21 cellular contexts compared by ENCODE assay signal in the genomic region with DNA sequence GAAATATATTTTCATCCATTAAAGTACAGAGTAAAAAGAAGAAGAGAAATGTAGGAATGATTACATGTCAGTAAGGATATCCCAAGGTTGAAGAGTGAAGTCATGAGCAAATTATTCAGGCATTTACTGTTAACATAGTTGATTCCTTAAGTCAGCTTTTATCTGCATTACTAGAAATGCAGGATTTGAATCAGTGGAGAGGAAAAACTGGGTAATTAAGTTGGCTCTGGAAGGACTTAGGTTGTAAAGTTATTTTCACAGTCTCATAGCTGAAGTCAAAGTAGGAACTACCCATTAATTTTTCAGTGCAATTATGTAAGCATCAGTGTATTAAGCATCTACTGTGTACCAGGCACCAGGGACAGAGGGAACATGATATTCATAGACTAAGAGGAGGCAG. TPM values are rescaled to one million over a fixed set of nuclear protein-coding genes. Genes with fewer than 3 reads are reported as not detected.
DNase-seq lines count a peak whose midpoint lies in the region; ATAC-seq, FAIRE-seq and TF ChIP-seq lines count a peak whose summit lies in the region.
"Had no signal": no experiment of that assay in that cellular context is flagged by ENCODE, and none has a peak within 500 bp of the region (broad histone marks: within the 10 kb centered on the region; RNA-seq: fewer than 3 reads in every experiment).

No MANE protein-coding gene starts in this region.

- H3K23ac ChIP-seq in mesendoderm (ENCODE audit: low read length) = no peak overlapping the region

- H3K9me3 ChIP-seq in HEK293 (ENCODE audit: control insufficient read depth, insufficient read depth, low read depth, low read length) (no peaks in the 10 kb centered on the region), small intestine (ENCODE audit: control insufficient read depth, low read depth) (no peaks in the 10 kb centered on the region), esophagus muscularis mucosa (no peaks in the 10 kb centered on the region), testis (no peaks in the 10 kb centered on the region)
- H3K9me3 ChIP-seq: gastroesophageal sphincter had no signal

- H3K18ac ChIP-seq in mesendoderm (ENCODE audit: low read length) = no peak overlapping the region

- H2BK5ac ChIP-seq in mesendoderm (ENCODE audit: low read length) = no peak overlapping the region

- peaks cover 25% of the 10 kb centered on the region for H3K79me2 ChIP-seq in mesendoderm (ENCODE audit: control insufficient read depth, insufficient read depth, low read length)

- POLR2A ChIA-PET in HEK293 (lab: Yijun Ruan, JAX) = interaction anchor here (2.4 kb wide), 1 partner anchor 27 kb away, joined by 6 read pairs; the partner anchor contains the start of genes CFAP61 and CRNKL1

- no peaks in the 10 kb centered on the region for H3K27me3 ChIP-seq in mesendoderm (ENCODE audit: insufficient read depth, low read length, poor library complexity)
- no peaks in the 10 kb centered on the region for H3K27me3 ChIP-seq in small intestine (ENCODE audit: control insufficient read depth in 2 of 2, insufficient read depth in 2 of 2, low read length in 2 of 2)
- H3K27me3 ChIP-seq in esophagus muscularis mucosa = no peaks in the 10 kb centered on the region
- no peaks in the 10 kb centered on the region for H3K27me3 ChIP-seq in testis
- H3K27me3 ChIP-seq: gastroesophageal sphincter had no signal

- peaks cover 15% of the 10 kb centered on the region for H3K36me3 Mint-ChIP-seq in central memory CD8-positive, alpha-beta T cell (ENCODE audit: insufficient read depth)

- peak; percentile 42 for DNase-seq in AG10803 (ENCODE audit: low read depth)
- no peak for DNase-seq in central memory CD8-positive, alpha-beta T cell (ENCODE audit: low spot score in 2 of 2)
- DNase-seq in mesendoderm = peak; percentile 59
- DNase-seq in small intestine = no peak
- no peak for DNase-seq in esophagus muscularis mucosa (ENCODE audit: extremely low spot score)
- no peak for DNase-seq in RPMI8226
- DNase-seq in testis = no peak
- DNase-seq: activated CD4-positive, alpha-beta T cell treated with anti-CD3 and anti-CD28 coated beads, Interleukin-2, amount 50 U/mL, for 1 hour; activated gamma-delta T cell treated with Interleukin-2 at 50 U/mL for 16 hours; C1 segment of cervical spinal cord; H7; NCI-H1105 treated with DMSO at 0.1 percent for 48 hours; NK-92 treated with Interleukin-12 subunit alpha and Interleukin-12 subunit beta, amount 100 ng/mL, for 24 hours; nucleus accumbens; SHP77 treated with DMSO at 0.1 percent for 48 hours; stimulated activated naive CD8-positive, alpha-beta T cell treated with anti-CD3 and anti-CD28 coated beads, Interleukin-15, Interleukin-2, amounts not matched to agents 100 U/mL and 50 U/mL, for 24 hours had no signal

- TF ChIP-seq EP300 in esophagus muscularis mucosa (IDR thresholded peaks at IDR 0.05) = no peak

- TF ChIP-seq CTCF in AG10803 (conservative IDR thresholded peaks at IDR 0.05; ENCODE audit: low read length) (no peak), HEK293 (tag by site-specific recombination; IDR thresholded peaks at IDR 0.05) (no peak), esophagus muscularis mucosa (IDR thresholded peaks at IDR 0.05) (no peak), testis (IDR thresholded peaks at IDR 0.05) (no peak)

- no peaks in the 10 kb centered on the region for H3K9me3 Mint-ChIP-seq in central memory CD8-positive, alpha-beta T cell

- no peaks in the 10 kb centered on the region for H3K27me3 Mint-ChIP-seq in central memory CD8-positive, alpha-beta T cell

- peaks cover 39% of the 10 kb centered on the region for H3K4me1 Mint-ChIP-seq in central memory CD8-positive, alpha-beta T cell

- no peak overlapping the region for H3K4me3 Mint-ChIP-seq in central memory CD8-positive, alpha-beta T cell

- FAIRE-seq in small intestine (lab: Jason Lieb, UNC) = no peak
- FAIRE-seq: bronchial epithelial cell, GM12878 had no signal

- peak overlapping the region; percentile 64 for H3K27ac Mint-ChIP-seq in central memory CD8-positive, alpha-beta T cell (ENCODE audit: low read depth)

- peaks cover 20% of the 10 kb centered on the region for H3K79me1 ChIP-seq in mesendoderm (ENCODE audit: low read length)

- no peak overlapping the region for H3K4me3 ChIP-seq in AG10803 (ENCODE audit: low read length)
- H3K4me3 ChIP-seq in HEK293 (ENCODE audit: low read depth, low read length) = no peak overlapping the region
- no peak overlapping the region for H3K4me3 ChIP-seq in mesendoderm (ENCODE audit: low read length)
- no peak overlapping the region for H3K4me3 ChIP-seq in small intestine (ENCODE audit: low read depth in 1 of 2, low read length in 2 of 2)
- H3K4me3 ChIP-seq in esophagus muscularis mucosa = no peak overlapping the region
- no peak overlapping the region for H3K4me3 ChIP-seq in testis
- H3K4me3 ChIP-seq: gastroesophageal sphincter, GM12878, smooth muscle cell had no signal

- H3K4me1 ChIP-seq in HEK293 (ENCODE audit: control insufficient read depth, insufficient read depth, low read length) = no peaks in the 10 kb centered on the region
- no peaks in the 10 kb centered on the region for H3K4me1 ChIP-seq in mesendoderm (ENCODE audit: control insufficient read depth, low read depth, low read length)
- H3K4me1 ChIP-seq in small intestine (ENCODE audit: control insufficient read depth in 2 of 2, insufficient read depth in 1 of 2, low read depth in 1 of 2, low read length in 1 of 2) = no peaks in the 10 kb centered on the region
- peaks cover 0 to 31% (median 20%) of the 10 kb centered on the region in 4 donors for H3K4me1 ChIP-seq in esophagus muscularis mucosa
- H3K4me1 ChIP-seq in testis = peaks cover 16% of the 10 kb centered on the region

- ATAC-seq in central memory CD8-positive, alpha-beta T cell (replicated peaks; ENCODE audit: extremely low read depth, poor library complexity, severe bottlenecking) = no peak
- ATAC-seq: gastroesophageal sphincter; GM12878; stimulated activated naive CD8-positive, alpha-beta T cell treated with anti-CD3 and anti-CD28 coated beads, Interleukin-15, Interleukin-2, amounts not matched to agents 100 U/mL and 50 U/mL, for 24 hours had no signal

- H4K8ac ChIP-seq in mesendoderm (ENCODE audit: low read depth, low read length) = no peak overlapping the region

- no peak overlapping the region for H2BK15ac ChIP-seq in mesendoderm (replicated peaks; ENCODE audit: low read depth)

- no peak overlapping the region for H3K56ac ChIP-seq in mesendoderm (ENCODE audit: low read length)

- H3K4me2 ChIP-seq in mesendoderm (ENCODE audit: low read length) = no peak overlapping the region
- H3K4me2 ChIP-seq: smooth muscle cell had no signal

- CTCF ChIA-PET in HEK293 (lab: Yijun Ruan, JAX) = interaction anchor here (1.4 kb wide), 1 partner anchor 8 kb away, joined by 6 read pairs; the partner anchor contains the start of gene NAA20

- H3K36me3 ChIP-seq in HEK293 (ENCODE audit: control insufficient read depth in 2 of 2, insufficient read depth in 1 of 2, low read length in 2 of 2) (peaks cover 15 to 62% of the 10 kb centered on the region in 2 experiments), mesendoderm (ENCODE audit: control insufficient read depth, insufficient read depth, low read length) (no peaks in the 10 kb centered on the region), small intestine (ENCODE audit: control insufficient read depth in 2 of 2, insufficient read depth in 2 of 2, low read length in 2 of 2) (peaks cover 3 to 6% of the 10 kb centered on the region in 2 donors), esophagus muscularis mucosa (peaks cover 4 to 57% (median 38%) of the 10 kb centered on the region in 4 donors), testis (ENCODE audit: low read depth, missing control alignments) (no peaks in the 10 kb centered on the region)

- no peak overlapping the region for H2AK5ac ChIP-seq in mesendoderm (ENCODE audit: low read length)

- H2BK120ac ChIP-seq in mesendoderm (ENCODE audit: low read depth, low read length) = no peak overlapping the region

- intact Hi-C loops in esophagus muscularis mucosa (cut with DNase I) (no loop called here), testis (cut with DNase I; ENCODE audit: low total_unique reads) (no loop called here)

- TF ChIP-seq POLR2A in esophagus muscularis mucosa (IDR thresholded peaks at IDR 0.05; ENCODE audit: low read depth) (no peak), testis (IDR thresholded peaks at IDR 0.05) (no peak)

- no peak overlapping the region for H3K4ac ChIP-seq in mesendoderm (ENCODE audit: low read depth, low read length)

- H3K27ac ChIP-seq in HEK293 (ENCODE audit: extremely low read depth, low read depth, low read length) (no peak overlapping the region), mesendoderm (ENCODE audit: low read depth, low read length) (no peak overlapping the region), small intestine (ENCODE audit: low read depth in 1 of 2, low read length in 1 of 2) (no peak overlapping the region), esophagus muscularis mucosa (replicated peaks in 1 of 4) (no peak overlapping the region), testis (no peak overlapping the region)
- H3K27ac ChIP-seq: gastroesophageal sphincter had no signal

- H3K9ac ChIP-seq in mesendoderm (ENCODE audit: low read length) = no peak overlapping the region

- H4K5ac ChIP-seq in mesendoderm (ENCODE audit: low read length) = no peak overlapping the region

TF ChIP-seq in HEK293, 187 proteins besides CTCF, POLR2A, EP300 and RAD21:
- TF ChIP-seq ZBTB17 (tag by site-specific recombination; IDR thresholded peaks at IDR 0.05) (peak; percentile 54), SETDB1 (IDR thresholded peaks at IDR 0.05; ENCODE audit: insufficient read length, low read length) (no peak), ZNF664 (tag by site-specific recombination; IDR thresholded peaks at IDR 0.05) (peak; percentile 92)
TF ChIP-seq in HEK293: peak in this region for 2.

RNA-seq across cellular contexts. Expression of gene NAA20, which starts 7.8 kb away (rescaled TPM):
- 58.4 TPM for polyA plus RNA-seq in mesendoderm (2013, experiment 1 of 2)
- 54.4 TPM for polyA plus RNA-seq in mesendoderm (2013, experiment 2 of 2)
- polyA plus RNA-seq in small intestine (10 to 100 TPM; 46.3 to 63.6 (median 55.4) TPM), testis (ENCODE audit: insufficient read depth, low read depth, low replicate concordance) (176 TPM)
- total RNA-seq in esophagus muscularis mucosa (10 to 100 TPM; 29.5 to 38.5 (median 34.8) TPM), testis (10 to 100 TPM; 41.3 to 53.9 TPM)

RNA-seq across cellular contexts. Expression of gene CRNKL1, which starts 27.3 kb away (rescaled TPM):
- 24.5 TPM for polyA plus RNA-seq in mesendoderm (2013, experiment 1 of 2)
- 23.7 TPM for polyA plus RNA-seq in mesendoderm (2013, experiment 2 of 2)
- polyA plus RNA-seq in small intestine (10 to 100 TPM; 11.9 to 17.0 (median 12.9) TPM), testis (ENCODE audit: insufficient read depth, low read depth, low replicate concordance) (22.1 TPM)
- total RNA-seq in esophagus muscularis mucosa (10 to 100 TPM; 23.2 to 34.4 (median 25.3) TPM), testis (10 to 100 TPM; 26.3 to 26.9 TPM)

RNA-seq across cellular contexts. Expression of gene CFAP61, which starts 27.4 kb away (rescaled TPM):
- polyA plus RNA-seq in mesendoderm (2013, experiment 1 of 2) = 0.06 TPM
- 0.20 TPM for polyA plus RNA-seq in mesendoderm (2013, experiment 2 of 2)
- polyA plus RNA-seq in small intestine = under 1 TPM in 1 of 3 donors, not detected in 2; 0.18 TPM
- not detected for total RNA-seq in esophagus muscularis mucosa
- 10 to 100 TPM; 21.4 to 27.3 TPM for total RNA-seq in testis
- 76.0 TPM for polyA plus RNA-seq in testis (ENCODE audit: insufficient read depth, low read depth, low replicate concordance)
- total RNA-seq: smooth muscle cell had no signal
- polyA plus RNA-seq: smooth muscle cell had no signal

Comparison
In these comparisons a context has a peak if more than half of its experiments do, and no peak if none do; other contexts are left out.
1. DNase-seq: peak in AG10803 (single experiment) and mesendoderm (single experiment); none in central memory CD8-positive, alpha-beta T cell (0 of 2), small intestine (single experiment), esophagus muscularis mucosa (single experiment), RPMI8226 (single experiment) and testis (single experiment).
2. RNA of gene CFAP61, which starts 27.4 kb away (total RNA-seq): 21.4 to 27.3 TPM in testis; not detected in esophagus muscularis mucosa; every median in the first group is over 10 times any median in the second.